9 cellular contexts compared by ENCODE assay signal in the genomic region with DNA sequence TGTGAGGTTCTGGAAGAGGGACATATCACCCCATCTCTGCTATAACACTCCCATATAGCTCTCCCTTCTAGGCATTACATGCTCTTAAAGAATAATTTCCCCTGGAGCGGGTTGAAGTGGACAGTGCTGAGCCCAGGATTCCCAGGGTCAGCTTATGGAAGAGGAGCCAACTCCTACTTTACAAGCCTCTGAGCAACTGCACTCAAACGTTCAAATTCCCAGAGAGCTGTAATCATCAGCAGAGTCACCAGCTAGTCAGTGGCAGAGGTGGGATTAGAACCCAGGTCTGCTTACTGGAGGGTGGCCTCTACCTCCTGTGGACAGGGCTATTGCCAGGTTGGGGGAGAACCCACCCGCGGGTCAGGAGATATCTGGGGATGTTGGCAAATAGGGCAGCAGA. TPM values are rescaled to one million over a fixed set of nuclear protein-coding genes. Genes with fewer than 3 reads are reported as not detected.
DNase-seq lines count a peak whose midpoint lies in the region; ATAC-seq and TF ChIP-seq lines count a peak whose summit lies in the region.
"Had no signal": no experiment of that assay in that cellular context is flagged by ENCODE, and none has a peak within 500 bp of the region (broad histone marks: within the 10 kb centered on the region; RNA-seq: fewer than 3 reads in every experiment).

No MANE protein-coding gene starts in this region.

- H3K27me3 ChIP-seq in muscle layer of colon (ENCODE audit: control insufficient read depth in 1 of 2, insufficient read depth in 2 of 2, low read length in 2 of 2) (no peaks in the 10 kb centered on the region), upper lobe of left lung (peaks cover 0 to 8% (median 0%) of the 10 kb centered on the region in 4 donors)

- H3K4me3 Mint-ChIP-seq in activated naive CD4-positive, alpha-beta T cell treated with anti-CD3 and anti-CD28 coated beads, Interleukin-2, amount 50 U/mL, for 24 hours: peak overlapping the region; percentile 35

- H3K9me3 Mint-ChIP-seq in activated naive CD4-positive, alpha-beta T cell treated with anti-CD3 and anti-CD28 coated beads, Interleukin-2, amount 50 U/mL, for 24 hours: no peaks in the 10 kb centered on the region

- H3K36me3 ChIP-seq in muscle layer of colon (ENCODE audit: insufficient read depth, low read length) (peaks cover 18% of the 10 kb centered on the region), upper lobe of left lung (no peaks in the 10 kb centered on the region)

- H3K9me3 ChIP-seq in muscle layer of colon (ENCODE audit: low read length) (no peaks in the 10 kb centered on the region), upper lobe of left lung (no peaks in the 10 kb centered on the region)

- no peaks in the 10 kb centered on the region for H3K36me3 Mint-ChIP-seq in activated naive CD4-positive, alpha-beta T cell treated with anti-CD3 and anti-CD28 coated beads, Interleukin-2, amount 50 U/mL, for 24 hours

- TF ChIP-seq CTCF in coronary artery (IDR thresholded peaks at IDR 0.05) (no peak), upper lobe of left lung (IDR thresholded peaks at IDR 0.05) (no peak)

- ATAC-seq in upper lobe of left lung (ENCODE audit: low FRiP score in 2 of 2) (no peak), HG02852 (IDR thresholded peaks at IDR 0.05; ENCODE audit: unreplicated experiment) (no peak)

- peak overlapping the region; percentile 75 for H3K9ac ChIP-seq in muscle layer of colon (ENCODE audit: low read length)

- H3K4me3 ChIP-seq in coronary artery: peak overlapping the region; percentile 79
- H3K4me3 ChIP-seq in muscle layer of colon (ENCODE audit: low read depth in 1 of 2, low read length in 2 of 2): peak overlapping the region; percentile 69 to 93
- H3K4me3 ChIP-seq in upper lobe of left lung: peak overlapping the region; percentile 17 to 94 (median 78)

- peaks cover 56% of the 10 kb centered on the region for H3K4me1 ChIP-seq in muscle layer of colon (ENCODE audit: insufficient read depth, low read length)
- peaks cover 32 to 51% (median 38%) of the 10 kb centered on the region in 4 donors for H3K4me1 ChIP-seq in upper lobe of left lung

- TF ChIP-seq POLR2A in upper lobe of left lung (IDR thresholded peaks at IDR 0.05): no peak

- TF ChIP-seq EP300 in upper lobe of left lung (IDR thresholded peaks at IDR 0.05): no peak

- 39 to 47% methylated on average over 4 of the region's 4 CpGs for WGBS in upper lobe of left lung, 2 donors

- H3K4me1 Mint-ChIP-seq in activated naive CD4-positive, alpha-beta T cell treated with anti-CD3 and anti-CD28 coated beads, Interleukin-2, amount 50 U/mL, for 24 hours: peaks cover 6% of the 10 kb centered on the region

- peak overlapping the region; percentile 62 to 89 for H3K27ac ChIP-seq in coronary artery
- peak overlapping the region; percentile 96 for H3K27ac ChIP-seq in muscle layer of colon (ENCODE audit: low read depth, low read length)
- peak overlapping the region; percentile 76 to 88 (median 86) for H3K27ac ChIP-seq in upper lobe of left lung

- no peak overlapping the region for H3K27ac Mint-ChIP-seq in activated naive CD4-positive, alpha-beta T cell treated with anti-CD3 and anti-CD28 coated beads, Interleukin-2, amount 50 U/mL, for 24 hours

- DNase-seq in activated naive CD4-positive, alpha-beta T cell treated with Interleukin-2 at 50 U/mL for 16 hours: no peak
- DNase-seq in coronary artery (ENCODE audit: low spot score): no peak
- no peak for DNase-seq in upper lobe of left lung
- no peak for DNase-seq in HK-2 (ENCODE audit: unreplicated experiment)
- no peak for DNase-seq in NCI-H187 treated with DMSO at 0.1 percent for 48 hours (lab: John Stamatoyannopoulos, UW)
- DNase-seq: NCI-H2171 had no signal

- H3K27me3 Mint-ChIP-seq in activated naive CD4-positive, alpha-beta T cell treated with anti-CD3 and anti-CD28 coated beads, Interleukin-2, amount 50 U/mL, for 24 hours: peaks cover 18% of the 10 kb centered on the region

RNA-seq across cellular contexts. Expression of a gene that starts 1.4 kb away (rescaled TPM):
- total RNA-seq in upper lobe of left lung: 10 to 100 TPM in 4 of 6 donors, 1 to 10 TPM in 2; 6.3 to 29.4 (median 15.1) TPM
